8 cellular contexts compared by ENCODE assay signal in genomic region chr17:5486206-5487124, GRCh38. TPM values are rescaled to one million over a fixed set of nuclear protein-coding genes. Genes with fewer than 3 reads are reported as not detected.
DNase-seq lines count a peak whose midpoint lies in the region; TF ChIP-seq lines count a peak whose summit lies in the region.

TSS of gene MIS12 (plus strand) at chr17:5486566. CDS start at chr17:5488863, 2,297 bp downstream.

- peak within 1 kb of the TSS; percentile 95 to 99 (median 98) for H3K27ac Mint-ChIP-seq in CD8-positive, alpha-beta memory T cell

- H3K9me3 Mint-ChIP-seq in CD8-positive, alpha-beta memory T cell = no peaks in the 10 kb centered on the region

- peaks cover 39% of the 10 kb centered on the region for H3K36me3 ChIP-seq in CD8-positive, alpha-beta memory T cell (ENCODE audit: insufficient read depth, low read length)
- H3K36me3 ChIP-seq in effector memory CD4-positive, alpha-beta T cell (ENCODE audit: control insufficient read depth, insufficient read depth, low read length) = peaks cover 33% of the 10 kb centered on the region

- H3K9me3 ChIP-seq in CD8-positive, alpha-beta memory T cell (ENCODE audit: low read length) = no peaks in the 10 kb centered on the region
- H3K9me3 ChIP-seq in effector memory CD4-positive, alpha-beta T cell (ENCODE audit: control insufficient read depth, low read length) = no peaks in the 10 kb centered on the region

- POLR2A ChIA-PET in CD8-positive, alpha-beta memory T cell (lab: Charles Lee) = interaction anchor here (0.8 to 3.0 kb wide), 6 partner anchors 10 to 67 kb away, joined by 3 to 21 read pairs (median 6); partner anchors contain the start of genes C1QBP, DHX33, NUP88 and RPAIN
- POLR2A ChIA-PET in activated CD8-positive, alpha-beta memory T cell treated with anti-CD3 and anti-CD28 coated beads for 36 hours (lab: Charles Lee) = interaction anchor here (0.5 to 1.7 kb wide), 7 partner anchors 8 to 141 kb away, joined by 3 to 9 read pairs (median 3); partner anchors contain the start of genes C1QBP and DHX33

- peak; percentile 97 to 99 (median 98) for DNase-seq in CD8-positive, alpha-beta memory T cell
- DNase-seq in GM20000 (ENCODE audit: low spot score) (peak; percentile 97), HT-29 (ENCODE audit: low spot score) (peak; percentile 94), NOMO-1 (lab: John Stamatoyannopoulos, UW; ENCODE audit: unreplicated experiment in 2 of 2) (peak; percentile 99), medulla oblongata (ENCODE audit: extremely low spot score) (peak; percentile 100)
- peak; percentile 97 to 99 (median 98) for DNase-seq in effector memory CD4-positive, alpha-beta T cell
- DNase-seq in stimulated activated CD8-positive, alpha-beta memory T cell treated with anti-CD3 and anti-CD28 coated beads, Interleukin-12 subunit alpha, Interleukin-12 subunit beta, amount 100 ng/mL, for 1 hour (ENCODE audit: low read depth) = peak; percentile 95

- peaks cover 31% of the 10 kb centered on the region for H3K4me1 ChIP-seq in CD8-positive, alpha-beta memory T cell (ENCODE audit: insufficient read depth, low read length)
- H3K4me1 ChIP-seq in effector memory CD4-positive, alpha-beta T cell (ENCODE audit: control insufficient read depth, insufficient read depth, low read length, poor library complexity, severe bottlenecking) = peaks cover 18% of the 10 kb centered on the region

- peaks cover 41 to 68% (median 66%) of the 10 kb centered on the region in 3 donors for H3K4me1 Mint-ChIP-seq in CD8-positive, alpha-beta memory T cell

- peaks cover 0 to 3% of the 10 kb centered on the region in 2 donors for H3K27me3 Mint-ChIP-seq in CD8-positive, alpha-beta memory T cell

- H3K36me3 Mint-ChIP-seq in CD8-positive, alpha-beta memory T cell = peaks cover 3 to 80% (median 13%) of the 10 kb centered on the region in 3 donors

- peak within 1 kb of the TSS; percentile 89 to 98 (median 96) for H3K4me3 Mint-ChIP-seq in CD8-positive, alpha-beta memory T cell

- no peaks in the 10 kb centered on the region for H3K27me3 ChIP-seq in CD8-positive, alpha-beta memory T cell (ENCODE audit: insufficient read depth, low read length, poor library complexity, severe bottlenecking)
- no peaks in the 10 kb centered on the region for H3K27me3 ChIP-seq in effector memory CD4-positive, alpha-beta T cell (replicated peaks; ENCODE audit: control insufficient read depth, insufficient read depth, low read length, poor library complexity, severe bottlenecking)

- no peak for TF ChIP-seq CTCF in GM20000 (IDR thresholded peaks at IDR 0.05; ENCODE audit: extremely low read depth, missing control alignments)

- CTCF ChIA-PET in CD8-positive, alpha-beta memory T cell (lab: Charles Lee) = interaction anchor here (1.6 to 3.1 kb wide), 3 partner anchors 15 to 48 kb away, joined by 5 to 10 read pairs (median 7); partner anchors contain the start of gene C1QBP
- CTCF ChIA-PET in activated CD8-positive, alpha-beta memory T cell treated with anti-CD3 and anti-CD28 coated beads for 36 hours (lab: Charles Lee) = interaction anchor here (1.1 to 1.3 kb wide), 2 partner anchors 9 to 67 kb away, joined by 3 to 4 read pairs; partner anchors contain the start of genes NUP88 and RPAIN

- peak within 1 kb of the TSS; percentile 97 for H3K27ac ChIP-seq in CD8-positive, alpha-beta memory T cell (ENCODE audit: low read depth, low read length)
- H3K27ac ChIP-seq in effector memory CD4-positive, alpha-beta T cell (ENCODE audit: insufficient read depth, low read length, poor library complexity, severe bottlenecking) = peak within 1 kb of the TSS; percentile 89

- H3K4me3 ChIP-seq in CD8-positive, alpha-beta memory T cell (ENCODE audit: low read length) = peak within 1 kb of the TSS; percentile 92
- peak within 1 kb of the TSS; percentile 86 for H3K4me3 ChIP-seq in effector memory CD4-positive, alpha-beta T cell (ENCODE audit: insufficient read depth, low read depth, low read length, poor library complexity, severe bottlenecking)

RNA-seq across cellular contexts. Expression of gene MIS12, which starts in this region (rescaled TPM):
- total RNA-seq in CD8-positive, alpha-beta memory T cell = 10 to 100 TPM; 47.3 to 48.1 TPM
- polyA plus RNA-seq in CD8-positive, alpha-beta memory T cell = 21.7 TPM
- 8.2 and 10.5 TPM in 2 replicates for total RNA-seq in HT-29 (2014; rRNA removed; shearing (Covaris generic))
- total RNA-seq in activated CD8-positive, alpha-beta memory T cell treated with anti-CD3 and anti-CD28 coated beads for 36 hours = 10 to 100 TPM; 41.3 to 44.1 TPM

Comparison
In these comparisons a context has a peak if more than half of its experiments do, and no peak if none do; other contexts are left out.
1. Peak in every context shown above with its lines: DNase-seq, H3K4me3 ChIP-seq and H3K27ac ChIP-seq.